1 cellular context compared by ENCODE assay signal in the genomic region with DNA sequence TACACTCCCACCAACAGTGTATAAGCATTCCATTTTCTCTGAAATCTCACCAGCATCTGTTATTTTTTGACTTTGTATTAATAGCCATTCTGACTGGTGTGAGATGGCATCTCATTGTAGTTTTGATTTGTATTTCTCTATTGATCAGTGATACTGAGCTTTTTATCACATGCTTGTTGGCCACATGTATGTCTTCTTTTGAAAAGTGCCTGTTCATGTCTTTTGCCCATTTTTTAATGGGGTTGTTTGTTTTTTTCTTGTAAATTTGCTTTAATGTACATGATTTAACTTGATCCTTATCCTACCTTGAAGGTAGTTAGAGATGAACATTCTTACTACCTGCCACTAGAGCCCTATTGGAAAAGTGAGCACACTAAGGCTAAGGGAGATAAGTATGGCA.
"Had no signal": no experiment of that assay in that cellular context is flagged by ENCODE, and none has a peak within 500 bp of the region (broad histone marks: within the 10 kb centered on the region; RNA-seq: fewer than 3 reads in every experiment).

No MANE protein-coding gene starts in this region.

- H3K4me3 ChIP-seq: GM12878 had no signal

- ATAC-seq: GM12878 had no signal
